In the genomic region with DNA sequence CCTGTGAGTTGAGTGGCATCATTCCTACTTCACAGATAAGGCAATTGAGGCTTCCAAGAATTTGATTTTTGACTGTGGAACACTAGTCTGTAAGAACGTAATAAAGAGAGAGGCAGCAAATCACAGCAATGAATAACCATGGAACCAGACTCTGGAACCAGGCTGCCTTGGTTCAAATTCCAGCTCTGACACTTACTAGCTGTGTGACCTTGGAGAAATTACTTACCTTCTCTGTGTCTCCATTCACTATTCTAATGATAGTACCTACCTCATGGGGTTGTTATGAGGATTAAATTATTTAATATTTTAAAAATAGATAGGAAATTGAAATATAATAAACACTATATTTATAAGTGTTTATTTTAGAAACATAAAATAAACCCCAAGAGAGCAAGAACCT, we compare ENCODE assay signal across 12 cellular contexts. TPM values are rescaled to one million over a fixed set of nuclear protein-coding genes. Genes with fewer than 3 reads are reported as not detected.
"Had no signal": no experiment of that assay in that cellular context is flagged by ENCODE, and none has a peak within 500 bp of the region (broad histone marks: within the 10 kb centered on the region; RNA-seq: fewer than 3 reads in every experiment).

No MANE protein-coding gene starts in this region.

- DNase-seq: GM23248, GOT3, H9, HCEC 1CT, HFFc6, IMR-90, Karpas-422, KBM-7 had no signal

- FAIRE-seq: H54, HTR-8/SVneo had no signal

- H3K4me3 ChIP-seq: GM23248 had no signal

- H3K27ac Mint-ChIP-seq: HFFc6 had no signal

- H3K4me2 ChIP-seq: KMS-11 had no signal

- H3K9ac ChIP-seq: GM23248, KMS-11 had no signal

- H2AFZ ChIP-seq: GM23248 had no signal

- H3K4me3 Mint-ChIP-seq: H9, HFFc6 had no signal

- H3K9me3 Mint-ChIP-seq: H9, HFFc6 had no signal

- H3K27ac ChIP-seq: GM23248, KMS-11 had no signal

RNA-seq across cellular contexts. Expression of gene IGDCC3, which starts 12.6 kb away (rescaled TPM):
- total RNA-seq: GM23248, HFFc6, HT-29 had no signal
- polyA plus RNA-seq: GM23248 had no signal

RNA-seq across cellular contexts. Expression of gene IGDCC4, which starts 32.3 kb away (rescaled TPM):
- total RNA-seq: HT-29 had no signal
